Comparison of ENCODE assay signal across 14 cellular contexts in the genomic region with DNA sequence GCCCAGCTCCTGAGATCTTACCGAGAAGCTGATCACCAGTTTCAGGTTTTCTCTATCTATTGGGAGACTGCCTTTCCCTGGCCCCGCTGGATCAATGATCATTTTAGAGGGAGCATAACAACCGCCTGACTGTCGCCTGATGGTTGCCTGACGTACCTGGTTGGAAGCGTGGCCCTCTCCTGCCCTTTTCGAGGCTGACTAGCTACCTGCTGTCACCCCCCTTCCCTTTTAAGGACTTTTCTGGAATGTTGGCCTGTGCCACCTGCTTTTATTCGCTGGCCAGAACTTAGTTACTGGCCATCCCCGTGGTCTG. TPM values are rescaled to one million over a fixed set of nuclear protein-coding genes. Genes with fewer than 3 reads are reported as not detected.
A peak's percentile ranks its signal among the peaks of the same experiment; 100 is the strongest.
DNase-seq lines count a peak whose midpoint lies in the region; TF ChIP-seq lines count a peak whose summit lies in the region.
"Had no signal": no experiment of that assay in that cellular context is flagged by ENCODE, and none has a peak within 500 bp of the region (broad histone marks: within the 10 kb centered on the region; RNA-seq: fewer than 3 reads in every experiment).

No MANE protein-coding gene starts in this region.

- no peaks in the 10 kb centered on the region for H3K9me3 Mint-ChIP-seq in endodermal cell
- H3K9me3 Mint-ChIP-seq: activated T-cell treated with anti-CD3 and anti-CD28 coated beads, Interleukin-2, amount 50 U/mL, for 24 hours had no signal

- H3K27me3 Mint-ChIP-seq in endodermal cell (ENCODE audit: insufficient read depth): peaks cover 24% of the 10 kb centered on the region

- peaks cover 9% of the 10 kb centered on the region for H3K4me1 ChIP-seq in HUES64 (ENCODE audit: insufficient read depth, low read length)
- no peaks in the 10 kb centered on the region for H3K4me1 ChIP-seq in endodermal cell (ENCODE audit: control insufficient read depth, insufficient read depth, low read length)
- peaks cover 3 to 10% (median 6%) of the 10 kb centered on the region in 4 donors for H3K4me1 ChIP-seq in liver (ENCODE audit: control insufficient read depth in 4 of 4, insufficient read depth in 4 of 4, low read length in 3 of 4)
- peaks cover 0 to 19% (median 15%) of the 10 kb centered on the region in 5 donors for H3K4me1 ChIP-seq in subcutaneous abdominal adipose tissue (ENCODE audit: control insufficient read depth in 5 of 5, insufficient read depth in 5 of 5, low read length in 5 of 5)

- DNase-seq in endodermal cell: no peak
- DNase-seq in activated CD8-positive, alpha-beta memory T cell treated with anti-CD3 and anti-CD28 coated beads, Interleukin-2, amount 50 U/mL, for 48 hours: no peak
- DNase-seq in NCI-H1105 treated with DMSO at 0.1 percent for 48 hours (lab: John Stamatoyannopoulos, UW): no peak
- no peak for DNase-seq in DMS53 (lab: John Stamatoyannopoulos, UW)
- DNase-seq: activated CD4-positive, CD25-positive, alpha-beta regulatory T cell treated with anti-CD3 and anti-CD28 coated beads, Interleukin-2, amount 50 U/mL, for 72 hours; activated T-cell treated with anti-CD3 and anti-CD28 coated beads, Interleukin-2, amount 50 U/mL, for 24 hours; NCI-H1092; NCI-H345; PC-9; sigmoid colon; substantia nigra had no signal

- H3K4me3 ChIP-seq in HUES64 (ENCODE audit: low read length) (peak overlapping the region; percentile 60), endodermal cell (ENCODE audit: low read length) (peak overlapping the region; percentile 71), liver (ENCODE audit: low read depth in 1 of 3, low read length in 3 of 3) (peak overlapping the region in 2 of 3 donors; percentile 42 to 54), subcutaneous abdominal adipose tissue (ENCODE audit: low read depth in 1 of 5, low read length in 5 of 5) (peak overlapping the region; percentile 13 to 59 (median 42))
- H3K4me3 ChIP-seq: PC-9 had no signal

- peak overlapping the region; percentile 17 for H3K27ac Mint-ChIP-seq in endodermal cell
- H3K27ac Mint-ChIP-seq: activated T-cell treated with anti-CD3 and anti-CD28 coated beads, Interleukin-2, amount 50 U/mL, for 24 hours had no signal

- TF ChIP-seq RAD21 in liver (IDR thresholded peaks at IDR 0.05): no peak

- no peaks in the 10 kb centered on the region for H3K9me3 ChIP-seq in HUES64 (ENCODE audit: insufficient read depth, low read depth, low read length)
- H3K9me3 ChIP-seq in endodermal cell (ENCODE audit: control insufficient read depth, low read length): no peaks in the 10 kb centered on the region
- H3K9me3 ChIP-seq in liver (ENCODE audit: control insufficient read depth in 4 of 4, low read length in 3 of 4): no peaks in the 10 kb centered on the region
- no peaks in the 10 kb centered on the region for H3K9me3 ChIP-seq in subcutaneous abdominal adipose tissue (ENCODE audit: control insufficient read depth in 5 of 5, low read length in 5 of 5)
- H3K9me3 ChIP-seq: sigmoid colon had no signal

- H3K36me3 ChIP-seq in HUES64 (ENCODE audit: insufficient read depth, low read length): no peaks in the 10 kb centered on the region
- no peaks in the 10 kb centered on the region for H3K36me3 ChIP-seq in endodermal cell (ENCODE audit: control insufficient read depth, insufficient read depth, low read length)
- no peaks in the 10 kb centered on the region for H3K36me3 ChIP-seq in liver (ENCODE audit: control insufficient read depth in 4 of 4, insufficient read depth in 3 of 4, low read depth in 1 of 4, low read length in 3 of 4)
- no peaks in the 10 kb centered on the region for H3K36me3 ChIP-seq in subcutaneous abdominal adipose tissue (ENCODE audit: control insufficient read depth in 5 of 5, insufficient read depth in 5 of 5, low read length in 5 of 5)
- H3K36me3 ChIP-seq: sigmoid colon had no signal

- peaks cover 3% of the 10 kb centered on the region for H3K36me3 Mint-ChIP-seq in endodermal cell (ENCODE audit: low read depth)

- H3K27ac ChIP-seq in HUES64 (ENCODE audit: low read depth, low read length): no peak overlapping the region
- no peak overlapping the region for H3K27ac ChIP-seq in endodermal cell (ENCODE audit: low read depth, low read length)
- no peak overlapping the region for H3K27ac ChIP-seq in liver (ENCODE audit: low read depth in 1 of 2, low read length in 2 of 2)
- H3K27ac ChIP-seq in subcutaneous abdominal adipose tissue (ENCODE audit: low read depth, low read length): no peak overlapping the region
- H3K27ac ChIP-seq: PC-9, sigmoid colon had no signal

- H3K4me1 Mint-ChIP-seq in endodermal cell: peaks cover 5% of the 10 kb centered on the region

- no peak for TF ChIP-seq CTCF in endodermal cell (conservative IDR thresholded peaks at IDR 0.05)
- TF ChIP-seq CTCF in liver (IDR thresholded peaks at IDR 0.05; ENCODE audit: low read depth, low read length, missing input control): no peak

- WGBS in HUES64: 72% methylated on average over 9 of the region's 9 CpGs
- WGBS in endodermal cell (ENCODE audit: insufficient coverage in 1 of 2, insufficient read length in 1 of 2), 2 experiments: 78 to 83% methylated on average over 8 to 9 of the region's 9 CpGs
- 72% methylated on average over 9 of the region's 9 CpGs for WGBS in liver

- H3K9ac ChIP-seq in HUES64 (ENCODE audit: low read depth, low read length): peak overlapping the region; percentile 77; the same call in 1 of the 2 replicates
- H3K9ac ChIP-seq in endodermal cell (ENCODE audit: extremely low read depth, low read length, poor library complexity, severe bottlenecking): no peak overlapping the region
- H3K9ac ChIP-seq in liver (ENCODE audit: low read depth in 1 of 2, low read length in 2 of 2): no peak overlapping the region
- H3K9ac ChIP-seq in subcutaneous abdominal adipose tissue (ENCODE audit: low read length in 5 of 5): peak overlapping the region in 1 of 5 donors; percentile 7

- H3K4me3 Mint-ChIP-seq in endodermal cell: peak overlapping the region; percentile 51
- H3K4me3 Mint-ChIP-seq: activated T-cell treated with anti-CD3 and anti-CD28 coated beads, Interleukin-2, amount 50 U/mL, for 24 hours had no signal

- H3K27me3 ChIP-seq in HUES64 (ENCODE audit: insufficient read depth, low read length): peaks cover 21% of the 10 kb centered on the region
- peaks cover 25% of the 10 kb centered on the region for H3K27me3 ChIP-seq in endodermal cell (ENCODE audit: control insufficient read depth, insufficient read depth, low read length, poor library complexity, severe bottlenecking)
- H3K27me3 ChIP-seq in liver (ENCODE audit: control insufficient read depth in 4 of 4, insufficient read depth in 4 of 4, low read length in 3 of 4): no peaks in the 10 kb centered on the region
- peaks cover 18 to 33% (median 24%) of the 10 kb centered on the region in 5 donors for H3K27me3 ChIP-seq in subcutaneous abdominal adipose tissue (ENCODE audit: control insufficient read depth in 5 of 5, insufficient read depth in 4 of 5, low read length in 5 of 5)

TF ChIP-seq in liver, 16 proteins besides CTCF, POLR2A, EP300 and RAD21:
- TF ChIP-seq FOXA1 (IDR thresholded peaks at IDR 0.05) (no peak), HNF4G (IDR thresholded peaks at IDR 0.05) (no peak), JUND (IDR thresholded peaks at IDR 0.05) (no peak), ATF3 (IDR thresholded peaks at IDR 0.05) (no peak), REST (IDR thresholded peaks at IDR 0.05) (no peak)

RNA-seq across cellular contexts. Expression of gene MFSD2B, which starts 0.6 kb away (rescaled TPM):
- 0.45 TPM for polyA plus RNA-seq in HUES64 (2013, experiment 1 of 2)
- polyA plus RNA-seq in HUES64 (2013, experiment 2 of 2): 0.32 TPM
- total RNA-seq in endodermal cell (1 to 10 TPM in 1 of 2 donors, under 1 TPM in 1; 0.91 to 1.0 TPM), liver (10 to 100 TPM in 1 of 2 donors, under 1 TPM in 1; 0.08 to 26.1 TPM)
- 0.75 TPM for polyA plus RNA-seq in endodermal cell (2013, experiment 1 of 2)
- polyA plus RNA-seq in endodermal cell (2013, experiment 2 of 2): 0.50 TPM
- polyA plus RNA-seq in liver: under 1 TPM; 0.02 to 0.36 TPM
- total RNA-seq: sigmoid colon had no signal

RNA-seq across cellular contexts. Expression of gene WDCP, which starts 37.9 kb away (rescaled TPM):
- polyA plus RNA-seq in HUES64 (2013, experiment 1 of 2): 17.7 TPM
- polyA plus RNA-seq in HUES64 (2013, experiment 2 of 2): 17.6 TPM
- total RNA-seq in endodermal cell (10 to 100 TPM; 18.2 to 24.1 TPM), liver (1 to 10 TPM; 6.0 TPM)
- polyA plus RNA-seq in endodermal cell (2013, experiment 1 of 2): 16.7 TPM
- 16.2 TPM for polyA plus RNA-seq in endodermal cell (2013, experiment 2 of 2)
- 1 to 10 TPM; 2.0 to 2.9 TPM for polyA plus RNA-seq in liver

RNA-seq across cellular contexts. Expression of gene FKBP1B, which starts 40.2 kb away (rescaled TPM):
- 44.8 TPM for polyA plus RNA-seq in HUES64 (2013, experiment 1 of 2)
- polyA plus RNA-seq in HUES64 (2013, experiment 2 of 2): 51.1 TPM
- total RNA-seq in endodermal cell (10 to 100 TPM; 35.3 to 39.0 TPM), liver (10 to 100 TPM in 1 of 2 donors, 1 to 10 TPM in 1; 3.6 to 23.6 TPM)
- polyA plus RNA-seq in endodermal cell (2013, experiment 1 of 2): 39.3 TPM
- 36.3 TPM for polyA plus RNA-seq in endodermal cell (2013, experiment 2 of 2)
- 10 to 100 TPM in 1 of 2 donors, 1 to 10 TPM in 1; 7.8 to 15.3 TPM for polyA plus RNA-seq in liver
